ENCODE assay signal across 21 cellular contexts in genomic region chr1:44290250-44291094, GRCh38.
"Had no signal": no experiment of that assay in that cellular context is flagged by ENCODE, and none has a peak within 500 bp of the region (broad histone marks: within the 10 kb centered on the region; RNA-seq: fewer than 3 reads in every experiment).

No MANE protein-coding gene starts in this region.

- ATAC-seq: activated CD4-positive, alpha-beta T cell treated with anti-CD3 and anti-CD28 coated beads for 36 hours; activated CD8-positive, alpha-beta T cell treated with anti-CD3 and anti-CD28 coated beads for 36 hours; activated T-cell treated with anti-CD3 and anti-CD28 coated beads, Interleukin-2, amount 50 U/mL, for 72 hours; stimulated activated naive CD8-positive, alpha-beta T cell treated with anti-CD3 and anti-CD28 coated beads, Interleukin-15, Interleukin-2, amounts not matched to agents 100 U/mL and 50 U/mL, for 24 hours had no signal

- H3K27me3 Mint-ChIP-seq: activated CD4-positive, alpha-beta T cell treated with anti-CD3 and anti-CD28 coated beads for 36 hours; activated CD8-positive, alpha-beta T cell treated with anti-CD3 and anti-CD28 coated beads for 36 hours; activated naive CD8-positive, alpha-beta T cell treated with anti-CD3 and anti-CD28 coated beads, Interleukin-2, amount 10 ng/mL, durations not matched to agents 7 days and 5 days; memory B cell; natural killer cell treated with Interleukin-12 subunit alpha and Interleukin-12 subunit beta and Interleukin-15 and Interleukin-18, amount 100 ng/mL, for 72 hours had no signal

- H3K4me3 Mint-ChIP-seq: activated CD4-positive, alpha-beta T cell treated with anti-CD3 and anti-CD28 coated beads for 36 hours; activated CD8-positive, alpha-beta T cell treated with anti-CD3 and anti-CD28 coated beads for 36 hours; activated naive CD8-positive, alpha-beta T cell treated with anti-CD3 and anti-CD28 coated beads, Interleukin-2, amount 10 ng/mL, durations not matched to agents 7 days and 5 days; activated T-cell treated with anti-CD3 and anti-CD28 coated beads, Interleukin-2, amount 50 U/mL, for 72 hours; memory B cell; natural killer cell treated with Interleukin-12 subunit alpha and Interleukin-12 subunit beta and Interleukin-15 and Interleukin-18, amount 100 ng/mL, for 72 hours; T-helper 2 cell treated with Interferon-gamma antibody and Interleukin-4, amounts not matched to agents 5 μg/mL and 100 μg/mL, for 36 hours had no signal

- H3K27ac ChIP-seq: breast epithelium, dorsolateral prefrontal cortex, esophagus squamous epithelium, left ventricle myocardium inferior, suprapubic skin, upper lobe of left lung, VCaP had no signal

- H3K4me1 Mint-ChIP-seq: activated CD4-positive, alpha-beta T cell treated with anti-CD3 and anti-CD28 coated beads for 36 hours; activated naive CD8-positive, alpha-beta T cell treated with anti-CD3 and anti-CD28 coated beads, Interleukin-2, amount 10 ng/mL, durations not matched to agents 7 days and 5 days had no signal

- DNase-seq: activated CD4-positive, alpha-beta T cell treated with anti-CD3 and anti-CD28 coated beads for 36 hours; activated CD8-positive, alpha-beta memory T cell treated with anti-CD3 and anti-CD28 coated beads, Interleukin-2, amount 50 U/mL, for 4 hours; activated CD8-positive, alpha-beta T cell treated with anti-CD3 and anti-CD28 coated beads for 36 hours; activated naive CD8-positive, alpha-beta T cell treated with anti-CD3 and anti-CD28 coated beads, Interleukin-2, amount 10 ng/mL, durations not matched to agents 7 days and 5 days; activated T-cell treated with anti-CD3 and anti-CD28 coated beads, Interleukin-2, amount 50 U/mL, for 72 hours; aorta; dorsolateral prefrontal cortex; esophagus squamous epithelium; foreskin fibroblast; islet precursor cell; left ventricle myocardium inferior; stimulated activated CD4-positive, alpha-beta T cell treated with anti-CD3 and anti-CD28 coated beads, Interleukin-4, amount 100 ng/mL, for 1 hour; stimulated activated CD8-positive, alpha-beta memory T cell treated with anti-CD3 and anti-CD28 coated beads, Interleukin-4, amount 100 ng/mL, for 48 hours; stimulated activated naive CD8-positive, alpha-beta T cell treated with anti-CD3 and anti-CD28 coated beads, Interleukin-15, Interleukin-2, amounts not matched to agents 100 U/mL and 50 U/mL, for 24 hours had no signal

- H3K27me3 ChIP-seq: breast epithelium, dorsolateral prefrontal cortex, esophagus squamous epithelium, suprapubic skin, upper lobe of left lung had no signal

- H3K9me3 Mint-ChIP-seq: activated CD8-positive, alpha-beta T cell treated with anti-CD3 and anti-CD28 coated beads for 36 hours; activated naive CD8-positive, alpha-beta T cell treated with anti-CD3 and anti-CD28 coated beads, Interleukin-2, amount 10 ng/mL, durations not matched to agents 7 days and 5 days; activated T-cell treated with anti-CD3 and anti-CD28 coated beads, Interleukin-2, amount 50 U/mL, for 72 hours; memory B cell; natural killer cell treated with Interleukin-12 subunit alpha and Interleukin-12 subunit beta and Interleukin-15 and Interleukin-18, amount 100 ng/mL, for 72 hours; T-helper 2 cell treated with Interferon-gamma antibody and Interleukin-4, amounts not matched to agents 5 μg/mL and 100 μg/mL, for 36 hours had no signal

- H3K36me3 ChIP-seq: breast epithelium had no signal

- H3K27ac Mint-ChIP-seq: activated CD4-positive, alpha-beta T cell treated with anti-CD3 and anti-CD28 coated beads for 36 hours; activated CD8-positive, alpha-beta T cell treated with anti-CD3 and anti-CD28 coated beads for 36 hours; activated naive CD8-positive, alpha-beta T cell treated with anti-CD3 and anti-CD28 coated beads, Interleukin-2, amount 10 ng/mL, durations not matched to agents 7 days and 5 days; activated T-cell treated with anti-CD3 and anti-CD28 coated beads, Interleukin-2, amount 50 U/mL, for 72 hours; memory B cell; natural killer cell treated with Interleukin-12 subunit alpha and Interleukin-12 subunit beta and Interleukin-15 and Interleukin-18, amount 100 ng/mL, for 72 hours; T-helper 2 cell treated with Interferon-gamma antibody and Interleukin-4, amounts not matched to agents 5 μg/mL and 100 μg/mL, for 36 hours had no signal

- H3K4me1 ChIP-seq: breast epithelium, upper lobe of left lung had no signal

- H3K4me3 ChIP-seq: breast epithelium, dorsolateral prefrontal cortex, esophagus squamous epithelium, left ventricle myocardium inferior, suprapubic skin, upper lobe of left lung had no signal

- H3K36me3 Mint-ChIP-seq: natural killer cell treated with Interleukin-12 subunit alpha and Interleukin-12 subunit beta and Interleukin-15 and Interleukin-18, amount 100 ng/mL, for 72 hours had no signal

- H3K9me3 ChIP-seq: breast epithelium, esophagus squamous epithelium, left ventricle myocardium inferior, suprapubic skin, upper lobe of left lung had no signal
